22 cellular contexts compared by ENCODE assay signal in genomic region chr6:131317516-131317915, GRCh38.
"Had no signal": no experiment of that assay in that cellular context is flagged by ENCODE, and none has a peak within 500 bp of the region (broad histone marks: within the 10 kb centered on the region; RNA-seq: fewer than 3 reads in every experiment).

No MANE protein-coding gene starts in this region.

- H3K27ac ChIP-seq: epithelial cell of prostate, neutrophil, right atrium auricular region, transverse colon, WERI-Rb-1 had no signal

- FAIRE-seq: islet of Langerhans had no signal

- DNase-seq: activated CD4-positive, alpha-beta T cell treated with anti-CD3 and anti-CD28 coated beads for 48 hours; activated CD8-positive, alpha-beta T cell treated with anti-CD3 and anti-CD28 coated beads, Interleukin-2, amount 10 ng/mL, durations not matched to agents 7 days and 5 days; activated naive CD4-positive, alpha-beta T cell treated with Interleukin-2 at 50 U/mL for 16 hours; central memory CD4-positive, alpha-beta T cell; effector memory CD4-positive, alpha-beta T cell; foreskin melanocyte; head of caudate nucleus; mammary epithelial cell; mucosa of descending colon; naive thymus-derived CD8-positive, alpha-beta T cell; posterior cingulate gyrus; T-cell; T1000; transverse colon; WERI-Rb-1 had no signal

- ATAC-seq: activated CD8-positive, alpha-beta T cell treated with anti-CD3 and anti-CD28 coated beads, Interleukin-2, amount 10 ng/mL, durations not matched to agents 7 days and 5 days; left lobe of liver; mucosa of descending colon; naive thymus-derived CD8-positive, alpha-beta T cell; stimulated activated effector memory CD8-positive, alpha-beta T cell treated with anti-CD3 and anti-CD28 coated beads, Interleukin-12 subunit alpha, Interleukin-12 subunit beta, amount 100 ng/mL, for 72 hours; T-cell had no signal

- H3K4me3 Mint-ChIP-seq: activated CD8-positive, alpha-beta T cell treated with anti-CD3 and anti-CD28 coated beads, Interleukin-2, amount 10 ng/mL, durations not matched to agents 7 days and 5 days; naive thymus-derived CD8-positive, alpha-beta T cell; stimulated activated effector memory CD8-positive, alpha-beta T cell treated with anti-CD3 and anti-CD28 coated beads, Interleukin-12 subunit alpha, Interleukin-12 subunit beta, amount 100 ng/mL, for 72 hours; T-cell had no signal

- H3K4me3 ChIP-seq: mucosa of descending colon, right atrium auricular region, smooth muscle cell, transverse colon had no signal

- H3K27me3 ChIP-seq: neutrophil, right atrium auricular region, transverse colon had no signal

- H3K36me3 Mint-ChIP-seq: stimulated activated effector memory CD8-positive, alpha-beta T cell treated with anti-CD3 and anti-CD28 coated beads, Interleukin-12 subunit alpha, Interleukin-12 subunit beta, amount 100 ng/mL, for 72 hours had no signal

- H3K9me3 ChIP-seq: mucosa of descending colon, neutrophil, right atrium auricular region, transverse colon had no signal

- H3K36me3 ChIP-seq: neutrophil, right atrium auricular region, transverse colon, WERI-Rb-1 had no signal

- H3K27ac Mint-ChIP-seq: activated CD8-positive, alpha-beta T cell treated with anti-CD3 and anti-CD28 coated beads, Interleukin-2, amount 10 ng/mL, durations not matched to agents 7 days and 5 days; stimulated activated effector memory CD8-positive, alpha-beta T cell treated with anti-CD3 and anti-CD28 coated beads, Interleukin-12 subunit alpha, Interleukin-12 subunit beta, amount 100 ng/mL, for 72 hours; T-cell had no signal

- H3K4me1 ChIP-seq: right atrium auricular region, transverse colon had no signal

- H3K4me2 ChIP-seq: smooth muscle cell had no signal

- H3K27me3 Mint-ChIP-seq: naive thymus-derived CD8-positive, alpha-beta T cell; T-cell had no signal
